ENCODE assay signal across 1 cellular context in the genomic region with DNA sequence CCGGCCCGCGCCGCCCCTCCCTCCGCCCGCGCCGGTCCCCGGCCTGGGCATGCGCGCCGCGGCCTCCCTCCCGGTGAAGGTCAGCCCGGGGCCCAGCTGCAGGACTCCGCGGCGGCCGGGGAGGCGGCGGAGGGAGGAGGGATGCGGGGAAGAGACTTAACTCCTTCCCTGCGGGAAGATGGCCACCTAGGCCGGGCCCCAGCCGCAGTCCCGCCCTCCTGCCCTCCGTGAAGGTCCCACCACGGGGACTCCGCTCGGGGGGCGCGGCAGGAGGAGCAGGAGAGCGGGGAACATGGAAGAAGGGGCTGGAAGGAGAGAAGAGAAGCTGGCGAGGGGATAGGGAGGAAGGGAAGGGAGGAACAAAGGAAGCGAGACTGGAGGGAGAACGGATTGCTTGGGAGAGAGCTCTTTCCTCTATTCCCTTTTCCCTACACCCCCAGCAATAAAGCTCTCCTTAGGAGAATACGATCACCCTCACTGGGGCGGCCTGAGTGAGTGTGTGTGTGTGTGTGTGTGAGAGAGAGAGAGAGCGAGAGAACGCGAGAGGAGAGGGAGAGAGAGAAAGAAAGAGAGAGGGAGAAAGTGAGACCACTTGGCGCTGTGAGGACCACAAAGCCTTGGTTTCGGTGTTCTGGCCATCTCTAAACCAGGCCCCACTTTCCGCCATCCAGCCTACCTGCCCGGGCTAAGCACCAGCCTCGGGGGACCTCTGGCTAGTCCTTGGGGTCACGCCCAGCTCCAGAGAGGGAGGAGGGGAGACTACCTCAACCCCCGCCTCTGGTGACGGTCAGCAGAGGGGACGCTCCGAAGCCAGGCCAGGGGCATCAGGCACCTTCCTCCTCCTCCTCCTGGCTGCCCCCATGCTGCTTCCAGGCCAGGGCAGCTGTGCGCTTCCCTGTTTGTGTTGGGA.
TF ChIP-seq lines count a peak whose summit lies in the region.

No MANE protein-coding gene starts in this region.

TF ChIP-seq in HEK293, 187 proteins besides CTCF, POLR2A, EP300 and RAD21 (continued from another document):
- TF ChIP-seq, protein P1, sequence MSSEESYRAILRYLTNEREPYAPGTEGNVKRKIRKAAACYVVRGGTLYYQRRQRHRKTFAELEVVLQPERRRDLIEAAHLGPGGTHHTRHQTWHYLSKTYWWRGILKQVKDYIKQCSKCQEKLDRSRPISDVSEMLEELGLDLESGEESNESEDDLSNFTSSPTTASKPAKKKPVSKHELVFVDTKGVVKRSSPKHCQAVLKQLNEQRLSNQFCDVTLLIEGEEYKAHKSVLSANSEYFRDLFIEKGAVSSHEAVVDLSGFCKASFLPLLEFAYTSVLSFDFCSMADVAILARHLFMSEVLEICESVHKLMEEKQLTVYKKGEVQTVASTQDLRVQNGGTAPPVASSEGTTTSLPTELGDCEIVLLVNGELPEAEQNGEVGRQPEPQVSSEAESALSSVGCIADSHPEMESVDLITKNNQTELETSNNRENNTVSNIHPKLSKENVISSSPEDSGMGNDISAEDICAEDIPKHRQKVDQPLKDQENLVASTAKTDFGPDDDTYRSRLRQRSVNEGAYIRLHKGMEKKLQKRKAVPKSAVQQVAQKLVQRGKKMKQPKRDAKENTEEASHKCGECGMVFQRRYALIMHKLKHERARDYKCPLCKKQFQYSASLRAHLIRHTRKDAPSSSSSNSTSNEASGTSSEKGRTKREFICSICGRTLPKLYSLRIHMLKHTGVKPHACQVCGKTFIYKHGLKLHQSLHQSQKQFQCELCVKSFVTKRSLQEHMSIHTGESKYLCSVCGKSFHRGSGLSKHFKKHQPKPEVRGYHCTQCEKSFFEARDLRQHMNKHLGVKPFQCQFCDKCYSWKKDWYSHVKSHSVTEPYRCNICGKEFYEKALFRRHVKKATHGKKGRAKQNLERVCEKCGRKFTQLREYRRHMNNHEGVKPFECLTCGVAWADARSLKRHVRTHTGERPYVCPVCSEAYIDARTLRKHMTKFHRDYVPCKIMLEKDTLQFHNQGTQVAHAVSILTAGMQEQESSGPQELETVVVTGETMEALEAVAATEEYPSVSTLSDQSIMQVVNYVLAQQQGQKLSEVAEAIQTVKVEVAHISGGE (tag by site-specific recombination; conservative IDR thresholded peaks at IDR 0.05; ENCODE audit: low read depth) = peak; percentile 56; the same call in 1 of the 2 replicates
- TF ChIP-seq ZNF585B (tag by site-specific recombination; IDR thresholded peaks at IDR 0.05) (no peak; the same call in 1 of the 2 replicates), ZNF292 (tag by site-specific recombination; IDR thresholded peaks at IDR 0.05; ENCODE audit: borderline replicate concordance, low read depth) (no peak), YY2 (tag by site-specific recombination; IDR thresholded peaks at IDR 0.05) (peak; percentile 13; the same call in 1 of the 2 replicates), YY1 (tag by site-specific recombination; IDR thresholded peaks at IDR 0.05) (peak; percentile 68; the same call in 1 of the 2 replicates), ZFP3 (tag by site-specific recombination; IDR thresholded peaks at IDR 0.05; ENCODE audit: low read depth) (no peak), ZNF76 (tag by site-specific recombination; IDR thresholded peaks at IDR 0.05; ENCODE audit: borderline replicate concordance, low read depth) (peak; percentile 73; the same call in 1 of the 2 replicates), ZBTB20 (tag by site-specific recombination; IDR thresholded peaks at IDR 0.05) (peak; percentile 25), ZEB2 (tag by site-specific recombination; IDR thresholded peaks at IDR 0.05) (peak; percentile 40; the same call in 1 of the 2 replicates), SCRT2 (tag by site-specific recombination; IDR thresholded peaks at IDR 0.05) (no peak), ZNF24 (tag by site-specific recombination; IDR thresholded peaks at IDR 0.05) (no peak), ZNF132 (tag by site-specific recombination; IDR thresholded peaks at IDR 0.05; ENCODE audit: borderline replicate concordance) (no peak), BCL11B (tag by site-specific recombination; IDR thresholded peaks at IDR 0.05; ENCODE audit: low read depth) (no peak), KLF8 (tag by site-specific recombination; IDR thresholded peaks at IDR 0.05) (peak; percentile 27; the same call in 1 of the 2 replicates), ZIC2 (tag by site-specific recombination; IDR thresholded peaks at IDR 0.05) (peak; percentile 81), HOXA7 (CRISPR knock-in tag; IDR thresholded peaks at IDR 0.05; ENCODE audit: borderline replicate concordance) (no peak), ZNF302 (tag by site-specific recombination; IDR thresholded peaks at IDR 0.05; ENCODE audit: low read depth) (no peak), GLIS1 (tag by site-specific recombination; IDR thresholded peaks at IDR 0.05) (peak; percentile 64), WT1 (tag by site-specific recombination; IDR thresholded peaks at IDR 0.05) (peak; percentile 72; the same call in 1 of the 2 replicates), ZBTB7A (tag by site-specific recombination; IDR thresholded peaks at IDR 0.05; ENCODE audit: low read depth) (0 out of 2 replicates have a peak, but pooled peaks have one; percentile 71), ZNF394 (tag by site-specific recombination; IDR thresholded peaks at IDR 0.05; ENCODE audit: borderline replicate concordance) (peak; percentile 61; the same call in 1 of the 2 replicates), SP3 (tag by site-specific recombination; IDR thresholded peaks at IDR 0.05) (peak; percentile 40), ZBTB17 (tag by site-specific recombination; IDR thresholded peaks at IDR 0.05) (peak; percentile 66)
- TF ChIP-seq, protein P2, sequence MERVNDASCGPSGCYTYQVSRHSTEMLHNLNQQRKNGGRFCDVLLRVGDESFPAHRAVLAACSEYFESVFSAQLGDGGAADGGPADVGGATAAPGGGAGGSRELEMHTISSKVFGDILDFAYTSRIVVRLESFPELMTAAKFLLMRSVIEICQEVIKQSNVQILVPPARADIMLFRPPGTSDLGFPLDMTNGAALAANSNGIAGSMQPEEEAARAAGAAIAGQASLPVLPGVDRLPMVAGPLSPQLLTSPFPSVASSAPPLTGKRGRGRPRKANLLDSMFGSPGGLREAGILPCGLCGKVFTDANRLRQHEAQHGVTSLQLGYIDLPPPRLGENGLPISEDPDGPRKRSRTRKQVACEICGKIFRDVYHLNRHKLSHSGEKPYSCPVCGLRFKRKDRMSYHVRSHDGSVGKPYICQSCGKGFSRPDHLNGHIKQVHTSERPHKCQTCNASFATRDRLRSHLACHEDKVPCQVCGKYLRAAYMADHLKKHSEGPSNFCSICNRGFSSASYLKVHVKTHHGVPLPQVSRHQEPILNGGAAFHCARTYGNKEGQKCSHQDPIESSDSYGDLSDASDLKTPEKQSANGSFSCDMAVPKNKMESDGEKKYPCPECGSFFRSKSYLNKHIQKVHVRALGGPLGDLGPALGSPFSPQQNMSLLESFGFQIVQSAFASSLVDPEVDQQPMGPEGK (tag by site-specific recombination; IDR thresholded peaks at IDR 0.05) = peak; percentile 46
- TF ChIP-seq, protein P3, sequence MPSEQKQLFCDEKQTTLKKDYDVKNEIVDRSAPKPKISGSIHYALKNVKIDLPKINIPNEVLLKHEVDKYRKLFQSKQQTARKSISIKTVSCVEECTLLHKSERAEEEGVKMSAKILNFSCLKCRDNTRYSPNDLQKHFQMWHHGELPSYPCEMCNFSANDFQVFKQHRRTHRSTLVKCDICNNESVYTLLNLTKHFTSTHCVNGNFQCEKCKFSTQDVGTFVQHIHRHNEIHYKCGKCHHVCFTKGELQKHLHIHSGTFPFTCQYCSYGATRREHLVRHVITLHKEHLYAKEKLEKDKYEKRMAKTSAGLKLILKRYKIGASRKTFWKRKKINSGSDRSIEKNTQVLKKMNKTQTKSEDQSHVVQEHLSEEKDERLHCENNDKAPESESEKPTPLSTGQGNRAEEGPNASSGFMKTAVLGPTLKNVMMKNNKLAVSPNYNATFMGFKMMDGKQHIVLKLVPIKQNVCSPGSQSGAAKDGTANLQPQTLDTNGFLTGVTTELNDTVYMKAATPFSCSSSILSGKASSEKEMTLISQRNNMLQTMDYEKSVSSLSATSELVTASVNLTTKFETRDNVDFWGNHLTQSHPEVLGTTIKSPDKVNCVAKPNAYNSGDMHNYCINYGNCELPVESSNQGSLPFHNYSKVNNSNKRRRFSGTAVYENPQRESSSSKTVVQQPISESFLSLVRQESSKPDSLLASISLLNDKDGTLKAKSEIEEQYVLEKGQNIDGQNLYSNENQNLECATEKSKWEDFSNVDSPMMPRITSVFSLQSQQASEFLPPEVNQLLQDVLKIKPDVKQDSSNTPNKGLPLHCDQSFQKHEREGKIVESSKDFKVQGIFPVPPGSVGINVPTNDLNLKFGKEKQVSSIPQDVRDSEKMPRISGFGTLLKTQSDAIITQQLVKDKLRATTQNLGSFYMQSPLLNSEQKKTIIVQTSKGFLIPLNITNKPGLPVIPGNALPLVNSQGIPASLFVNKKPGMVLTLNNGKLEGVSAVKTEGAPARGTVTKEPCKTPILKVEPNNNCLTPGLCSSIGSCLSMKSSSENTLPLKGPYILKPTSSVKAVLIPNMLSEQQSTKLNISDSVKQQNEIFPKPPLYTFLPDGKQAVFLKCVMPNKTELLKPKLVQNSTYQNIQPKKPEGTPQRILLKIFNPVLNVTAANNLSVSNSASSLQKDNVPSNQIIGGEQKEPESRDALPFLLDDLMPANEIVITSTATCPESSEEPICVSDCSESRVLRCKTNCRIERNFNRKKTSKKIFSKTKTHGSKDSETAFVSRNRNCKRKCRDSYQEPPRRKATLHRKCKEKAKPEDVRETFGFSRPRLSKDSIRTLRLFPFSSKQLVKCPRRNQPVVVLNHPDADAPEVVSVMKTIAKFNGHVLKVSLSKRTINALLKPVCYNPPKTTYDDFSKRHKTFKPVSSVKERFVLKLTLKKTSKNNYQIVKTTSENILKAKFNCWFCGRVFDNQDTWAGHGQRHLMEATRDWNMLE (tag by site-specific recombination; conservative IDR thresholded peaks at IDR 0.05; ENCODE audit: low read depth) = no peak
- TF ChIP-seq, protein P4, sequence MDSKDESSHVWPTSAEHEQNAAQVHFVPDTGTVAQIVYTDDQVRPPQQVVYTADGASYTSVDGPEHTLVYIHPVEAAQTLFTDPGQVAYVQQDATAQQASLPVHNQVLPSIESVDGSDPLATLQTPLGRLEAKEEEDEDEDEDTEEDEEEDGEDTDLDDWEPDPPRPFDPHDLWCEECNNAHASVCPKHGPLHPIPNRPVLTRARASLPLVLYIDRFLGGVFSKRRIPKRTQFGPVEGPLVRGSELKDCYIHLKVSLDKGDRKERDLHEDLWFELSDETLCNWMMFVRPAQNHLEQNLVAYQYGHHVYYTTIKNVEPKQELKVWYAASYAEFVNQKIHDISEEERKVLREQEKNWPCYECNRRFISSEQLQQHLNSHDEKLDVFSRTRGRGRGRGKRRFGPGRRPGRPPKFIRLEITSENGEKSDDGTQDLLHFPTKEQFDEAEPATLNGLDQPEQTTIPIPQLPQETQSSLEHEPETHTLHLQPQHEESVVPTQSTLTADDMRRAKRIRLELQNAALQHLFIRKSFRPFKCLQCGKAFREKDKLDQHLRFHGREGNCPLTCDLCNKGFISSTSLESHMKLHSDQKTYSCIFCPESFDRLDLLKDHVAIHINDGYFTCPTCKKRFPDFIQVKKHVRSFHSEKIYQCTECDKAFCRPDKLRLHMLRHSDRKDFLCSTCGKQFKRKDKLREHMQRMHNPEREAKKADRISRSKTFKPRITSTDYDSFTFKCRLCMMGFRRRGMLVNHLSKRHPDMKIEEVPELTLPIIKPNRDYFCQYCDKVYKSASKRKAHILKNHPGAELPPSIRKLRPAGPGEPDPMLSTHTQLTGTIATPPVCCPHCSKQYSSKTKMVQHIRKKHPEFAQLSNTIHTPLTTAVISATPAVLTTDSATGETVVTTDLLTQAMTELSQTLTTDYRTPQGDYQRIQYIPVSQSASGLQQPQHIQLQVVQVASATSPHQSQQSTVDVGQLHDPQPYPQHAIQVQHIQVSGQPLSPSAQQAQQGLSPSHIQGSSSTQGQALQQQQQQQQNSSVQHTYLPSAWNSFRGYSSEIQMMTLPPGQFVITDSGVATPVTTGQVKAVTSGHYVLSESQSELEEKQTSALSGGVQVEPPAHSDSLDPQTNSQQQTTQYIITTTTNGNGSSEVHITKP (tag by site-specific recombination; IDR thresholded peaks at IDR 0.05) = peak; percentile 100
- TF ChIP-seq, protein P5, sequence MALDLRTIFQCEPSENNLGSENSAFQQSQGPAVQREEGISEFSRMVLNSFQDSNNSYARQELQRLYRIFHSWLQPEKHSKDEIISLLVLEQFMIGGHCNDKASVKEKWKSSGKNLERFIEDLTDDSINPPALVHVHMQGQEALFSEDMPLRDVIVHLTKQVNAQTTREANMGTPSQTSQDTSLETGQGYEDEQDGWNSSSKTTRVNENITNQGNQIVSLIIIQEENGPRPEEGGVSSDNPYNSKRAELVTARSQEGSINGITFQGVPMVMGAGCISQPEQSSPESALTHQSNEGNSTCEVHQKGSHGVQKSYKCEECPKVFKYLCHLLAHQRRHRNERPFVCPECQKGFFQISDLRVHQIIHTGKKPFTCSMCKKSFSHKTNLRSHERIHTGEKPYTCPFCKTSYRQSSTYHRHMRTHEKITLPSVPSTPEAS (tag by site-specific recombination; IDR thresholded peaks at IDR 0.05) = peak; percentile 43; the same call in 1 of the 2 replicates
- TF ChIP-seq, protein P6, sequence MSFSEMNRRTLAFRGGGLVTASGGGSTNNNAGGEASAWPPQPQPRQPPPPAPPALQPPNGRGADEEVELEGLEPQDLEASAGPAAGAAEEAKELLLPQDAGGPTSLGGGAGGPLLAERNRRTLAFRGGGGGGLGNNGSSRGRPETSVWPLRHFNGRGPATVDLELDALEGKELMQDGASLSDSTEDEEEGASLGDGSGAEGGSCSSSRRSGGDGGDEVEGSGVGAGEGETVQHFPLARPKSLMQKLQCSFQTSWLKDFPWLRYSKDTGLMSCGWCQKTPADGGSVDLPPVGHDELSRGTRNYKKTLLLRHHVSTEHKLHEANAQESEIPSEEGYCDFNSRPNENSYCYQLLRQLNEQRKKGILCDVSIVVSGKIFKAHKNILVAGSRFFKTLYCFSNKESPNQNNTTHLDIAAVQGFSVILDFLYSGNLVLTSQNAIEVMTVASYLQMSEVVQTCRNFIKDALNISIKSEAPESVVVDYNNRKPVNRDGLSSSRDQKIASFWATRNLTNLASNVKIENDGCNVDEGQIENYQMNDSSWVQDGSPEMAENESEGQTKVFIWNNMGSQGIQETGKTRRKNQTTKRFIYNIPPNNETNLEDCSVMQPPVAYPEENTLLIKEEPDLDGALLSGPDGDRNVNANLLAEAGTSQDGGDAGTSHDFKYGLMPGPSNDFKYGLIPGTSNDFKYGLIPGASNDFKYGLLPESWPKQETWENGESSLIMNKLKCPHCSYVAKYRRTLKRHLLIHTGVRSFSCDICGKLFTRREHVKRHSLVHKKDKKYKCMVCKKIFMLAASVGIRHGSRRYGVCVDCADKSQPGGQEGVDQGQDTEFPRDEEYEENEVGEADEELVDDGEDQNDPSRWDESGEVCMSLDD (tag by site-specific recombination; IDR thresholded peaks at IDR 0.05) = peak; percentile 64; the same call in 1 of the 2 replicates
